12 cellular contexts compared by ENCODE assay signal in genomic region chrX:102765217-102765616, GRCh38. TPM values are rescaled to one million over a fixed set of nuclear protein-coding genes. Genes with fewer than 3 reads are reported as not detected.
DNase-seq lines count a peak whose midpoint lies in the region; ATAC-seq and TF ChIP-seq lines count a peak whose summit lies in the region.
"Had no signal": no experiment of that assay in that cellular context is flagged by ENCODE, and none has a peak within 500 bp of the region (broad histone marks: within the 10 kb centered on the region; RNA-seq: fewer than 3 reads in every experiment).

No MANE protein-coding gene starts in this region.

- peak overlapping the region in 1 of 5 donors; percentile 38 for H3K27ac ChIP-seq in adrenal gland
- H3K27ac ChIP-seq in suprapubic skin, result peak overlapping the region; percentile 56
- H3K27ac ChIP-seq: cardiac muscle cell, psoas muscle had no signal

- no peaks in the 10 kb centered on the region for H3K27me3 ChIP-seq in adrenal gland
- no peaks in the 10 kb centered on the region for H3K27me3 ChIP-seq in suprapubic skin
- H3K27me3 ChIP-seq: cardiac muscle cell had no signal

- H3K9me3 ChIP-seq in adrenal gland (replicated peaks in 1 of 3) (no peaks in the 10 kb centered on the region), suprapubic skin (no peaks in the 10 kb centered on the region)
- H3K9me3 ChIP-seq: psoas muscle had no signal

- DNase-seq in HCEC 1CT, result peak; percentile 69
- peak; percentile 38 to 74 (median 58) for DNase-seq in adrenal gland
- peak; percentile 58 for DNase-seq in fibroblast of villous mesenchyme (ENCODE audit: low read depth)
- DNase-seq in suprapubic skin (ENCODE audit: low spot score in 2 of 2), result no peak
- no peak for DNase-seq in retina
- DNase-seq in activated CD4-positive, CD25-positive, alpha-beta regulatory T cell (lab: John Stamatoyannopoulos, UW), result no peak
- DNase-seq: DMS79 treated with DMSO at 0.1 percent for 48 hours, KG1, mesendoderm had no signal

- WGBS in adrenal gland, 4 donors, result 8 to 34% (median 12%) methylated on average over 2 of the region's 2 CpGs
- WGBS in suprapubic skin, result 44% methylated on average over 2 of the region's 2 CpGs

- no peak for TF ChIP-seq EP300 in suprapubic skin (IDR thresholded peaks at IDR 0.05)

- H3K4me3 ChIP-seq in adrenal gland, result no peak overlapping the region
- no peak overlapping the region for H3K4me3 ChIP-seq in fibroblast of villous mesenchyme (ENCODE audit: low read depth, low read length)
- no peak overlapping the region for H3K4me3 ChIP-seq in suprapubic skin
- H3K4me3 ChIP-seq: cardiac muscle cell, psoas muscle had no signal

- TF ChIP-seq POLR2A in adrenal gland (IDR thresholded peaks at IDR 0.05) (no peak), suprapubic skin (IDR thresholded peaks at IDR 0.05) (no peak)

- intact Hi-C loops in adrenal gland (cut with DNase I), result no loop called here

- no peak for ATAC-seq in GM19395 (IDR thresholded peaks at IDR 0.05; ENCODE audit: unreplicated experiment)

- peaks cover 0 to 8% of the 10 kb centered on the region in 2 donors for H3K4me1 ChIP-seq in adrenal gland (replicated peaks in 1 of 2)
- peaks cover 7% of the 10 kb centered on the region for H3K4me1 ChIP-seq in suprapubic skin

- no peak for TF ChIP-seq CTCF in adrenal gland (IDR thresholded peaks at IDR 0.05)
- no peak for TF ChIP-seq CTCF in fibroblast of villous mesenchyme (IDR thresholded peaks at IDR 0.05; ENCODE audit: insufficient read depth, low read depth, low read length)
- no peak for TF ChIP-seq CTCF in suprapubic skin (IDR thresholded peaks at IDR 0.05)

- H3K36me3 ChIP-seq in adrenal gland (replicated peaks in 1 of 2) (no peaks in the 10 kb centered on the region), suprapubic skin (no peaks in the 10 kb centered on the region)
- H3K36me3 ChIP-seq: cardiac muscle cell had no signal

RNA-seq across cellular contexts. Expression of gene GPRASP3, which starts 44.7 kb away (rescaled TPM):
- total RNA-seq in adrenal gland (10 to 100 TPM in 1 of 8 donors, 1 to 10 TPM in 7; 3.6 to 10.8 (median 6.8) TPM), fibroblast of villous mesenchyme (4.8 and 6.9 TPM in 2 replicates), suprapubic skin (1 to 10 TPM; 2.9 to 5.1 (median 3.5) TPM)
- 1 to 10 TPM in 2 of 3 donors, under 1 TPM in 1; 0.77 to 6.9 (median 1.4) TPM for polyA plus RNA-seq in adrenal gland

RNA-seq across cellular contexts. Expression of gene GPRASP2, which starts 53.0 kb away (rescaled TPM):
- total RNA-seq in adrenal gland (10 to 100 TPM in 7 of 8 donors, 1 to 10 TPM in 1; 9.2 to 34.8 (median 20.7) TPM), fibroblast of villous mesenchyme (13.5 and 15.5 TPM in 2 replicates), suprapubic skin (1 to 10 TPM; 5.3 to 8.4 (median 7.4) TPM)
- polyA plus RNA-seq in adrenal gland, result 10 to 100 TPM in 2 of 3 donors, 1 to 10 TPM in 1; 6.9 to 35.8 (median 10.9) TPM

Comparison
In these comparisons a context has a peak if more than half of its experiments do, and no peak if none do; other contexts are left out.
1. DNase-seq: peak in HCEC 1CT (single experiment), adrenal gland (7 of 7) and fibroblast of villous mesenchyme (single experiment); none in suprapubic skin (0 of 2), retina (single experiment) and activated CD4-positive, CD25-positive, alpha-beta regulatory T cell (0 of 4).